ENCODE assay signal across 11 cellular contexts in genomic region chr19:44476559-44477408, GRCh38. TPM values are rescaled to one million over a fixed set of nuclear protein-coding genes. Genes with fewer than 3 reads are reported as not detected.
DNase-seq lines count a peak whose midpoint lies in the region; ATAC-seq and TF ChIP-seq lines count a peak whose summit lies in the region.
"Had no signal": no experiment of that assay in that cellular context is flagged by ENCODE, and none has a peak within 500 bp of the region (broad histone marks: within the 10 kb centered on the region; RNA-seq: fewer than 3 reads in every experiment).

No MANE protein-coding gene starts in this region.

- no peak overlapping the region for H3K4me3 ChIP-seq in SJCRH30
- no peak overlapping the region for H3K4me3 ChIP-seq in right atrium auricular region
- H3K4me3 ChIP-seq: esophagus muscularis mucosa had no signal

- H3K36me3 Mint-ChIP-seq in stimulated activated naive CD8-positive, alpha-beta T cell treated with anti-CD3 and anti-CD28 coated beads, Interleukin-15, Interleukin-2, amounts not matched to agents 100 ng/mL and 50 ng/mL, for 24 hours (ENCODE audit: low read depth): peaks cover 95% of the 10 kb centered on the region

- no peak for TF ChIP-seq CTCF in right atrium auricular region (IDR thresholded peaks at IDR 0.05)

- peaks cover 71% of the 10 kb centered on the region for H3K9me3 Mint-ChIP-seq in stimulated activated naive CD8-positive, alpha-beta T cell treated with anti-CD3 and anti-CD28 coated beads, Interleukin-15, Interleukin-2, amounts not matched to agents 100 ng/mL and 50 ng/mL, for 24 hours

- no peak for ATAC-seq in stimulated activated naive CD8-positive, alpha-beta T cell treated with anti-CD3 and anti-CD28 coated beads, Interleukin-15, Interleukin-2, amounts not matched to agents 100 U/mL and 50 U/mL, for 24 hours
- no peak for ATAC-seq in GM21390 (IDR thresholded peaks at IDR 0.05; ENCODE audit: unreplicated experiment)

- H3K27ac ChIP-seq in SJCRH30 (no peak overlapping the region), right atrium auricular region (no peak overlapping the region)
- H3K27ac ChIP-seq: esophagus muscularis mucosa had no signal

- H3K27me3 Mint-ChIP-seq in stimulated activated naive CD8-positive, alpha-beta T cell treated with anti-CD3 and anti-CD28 coated beads, Interleukin-15, Interleukin-2, amounts not matched to agents 100 ng/mL and 50 ng/mL, for 24 hours: no peaks in the 10 kb centered on the region

- no peak for DNase-seq in stimulated activated naive CD8-positive, alpha-beta T cell treated with anti-CD3 and anti-CD28 coated beads, Interleukin-15, Interleukin-2, amounts not matched to agents 100 U/mL and 50 U/mL, for 24 hours
- DNase-seq in SJCRH30 (peak; percentile 13 to 48), fibroblast of peridontal ligament (ENCODE audit: extremely low read depth) (peak; percentile 21), right atrium auricular region (ENCODE audit: low spot score) (no peak), NCI-H187 treated with DMSO at 0.1 percent for 48 hours (lab: John Stamatoyannopoulos, UW) (no peak), HuH-7.5 (ENCODE audit: low spot score) (no peak)

- H3K36me3 ChIP-seq in SJCRH30: peaks cover 73% of the 10 kb centered on the region
- peaks cover 67% of the 10 kb centered on the region for H3K36me3 ChIP-seq in right atrium auricular region

- no peak overlapping the region for H3K4me3 Mint-ChIP-seq in stimulated activated naive CD8-positive, alpha-beta T cell treated with anti-CD3 and anti-CD28 coated beads, Interleukin-15, Interleukin-2, amounts not matched to agents 100 ng/mL and 50 ng/mL, for 24 hours

- H3K9me3 ChIP-seq in SJCRH30 (replicated peaks) (peaks cover 63% of the 10 kb centered on the region), right atrium auricular region (peaks cover 85 to 100% of the 10 kb centered on the region in 2 donors)

- H3K4me1 ChIP-seq in SJCRH30 (no peaks in the 10 kb centered on the region), right atrium auricular region (no peaks in the 10 kb centered on the region)
- H3K4me1 ChIP-seq: esophagus muscularis mucosa had no signal

- H3K27me3 ChIP-seq in SJCRH30: no peaks in the 10 kb centered on the region
- no peaks in the 10 kb centered on the region for H3K27me3 ChIP-seq in right atrium auricular region
- H3K27me3 ChIP-seq: esophagus muscularis mucosa had no signal

- H3K27ac Mint-ChIP-seq in stimulated activated naive CD8-positive, alpha-beta T cell treated with anti-CD3 and anti-CD28 coated beads, Interleukin-15, Interleukin-2, amounts not matched to agents 100 ng/mL and 50 ng/mL, for 24 hours: peak overlapping the region; percentile 40

- no peaks in the 10 kb centered on the region for H3K4me1 Mint-ChIP-seq in stimulated activated naive CD8-positive, alpha-beta T cell treated with anti-CD3 and anti-CD28 coated beads, Interleukin-15, Interleukin-2, amounts not matched to agents 100 ng/mL and 50 ng/mL, for 24 hours (ENCODE audit: low read depth)

RNA-seq across cellular contexts. Expression of gene ZNF180, which starts 23.5 kb away (rescaled TPM):
- total RNA-seq in SJCRH30 (2014; rRNA removed; shearing (Covaris generic)): 12.3 and 13.9 TPM in 2 replicates
- 10 to 100 TPM in 1 of 2 donors, 1 to 10 TPM in 1; 2.9 to 12.2 TPM for total RNA-seq in right atrium auricular region

RNA-seq across cellular contexts. Expression of gene ZNF229, which starts 28.5 kb away (rescaled TPM):
- total RNA-seq in SJCRH30 (2014; rRNA removed; shearing (Covaris generic)): not detected in 2 replicates
- total RNA-seq in right atrium auricular region: 1 to 10 TPM; 3.5 to 6.0 TPM

RNA-seq across cellular contexts. Expression of gene CEACAM20, which starts 52.7 kb away (rescaled TPM):
- not detected in 2 replicates for total RNA-seq in SJCRH30 (2014; rRNA removed; shearing (Covaris generic))
- not detected for total RNA-seq in right atrium auricular region
- total RNA-seq: esophagus muscularis mucosa, pulmonary artery endothelial cell, temporal lobe had no signal

Comparison
In these comparisons a context has a peak if more than half of its experiments do, and no peak if none do; other contexts are left out.
1. DNase-seq: peak in SJCRH30 (2 of 2) and fibroblast of peridontal ligament (single experiment); none in stimulated activated naive CD8-positive, alpha-beta T cell treated with anti-CD3 and anti-CD28 coated beads, Interleukin-15, Interleukin-2, amounts not matched to agents 100 U/mL and 50 U/mL, for 24 hours (single experiment), right atrium auricular region (single experiment), NCI-H187 treated with DMSO at 0.1 percent for 48 hours (single experiment) and HuH-7.5 (single experiment).